In genomic region chr17:50783193-50783660, GRCh38 we compare ENCODE assay signal across 8 cellular contexts. TPM values are rescaled to one million over a fixed set of nuclear protein-coding genes. Genes with fewer than 3 reads are reported as not detected.
DNase-seq lines count a peak whose midpoint lies in the region; ATAC-seq and TF ChIP-seq lines count a peak whose summit lies in the region.

No MANE protein-coding gene starts in this region.

- H3K9ac ChIP-seq in SK-N-MC (ENCODE audit: insufficient read length): no peak overlapping the region

- H3K4me1 ChIP-seq in gastroesophageal sphincter (peaks cover 0 to 26% (median 9%) of the 10 kb centered on the region in 3 donors), tibial artery (peaks cover 0 to 19% (median 6%) of the 10 kb centered on the region in 4 donors)

- 3 to 31% methylated on average over 4 of the region's 7 CpGs for WGBS in gastroesophageal sphincter (ENCODE audit: low coverage in 1 of 2), 2 donors

- no peak for TF ChIP-seq POLR2A in gastroesophageal sphincter (IDR thresholded peaks at IDR 0.05)

- no peaks in the 10 kb centered on the region for H3K9me3 ChIP-seq in SK-N-MC (ENCODE audit: low read depth, low read length)
- no peaks in the 10 kb centered on the region for H3K9me3 ChIP-seq in gastroesophageal sphincter
- no peaks in the 10 kb centered on the region for H3K9me3 ChIP-seq in tibial artery

- TF ChIP-seq CTCF in gastroesophageal sphincter (IDR thresholded peaks at IDR 0.05): peak; percentile 98 to 100 (median 99)
- peak; percentile 96 for TF ChIP-seq CTCF in osteocyte (IDR thresholded peaks at IDR 0.05)
- peak; percentile 97 to 99 for TF ChIP-seq CTCF in tibial artery (IDR thresholded peaks at IDR 0.05)

- peak; percentile 45 for DNase-seq in NK-92 treated with Interleukin-12 subunit alpha and Interleukin-12 subunit beta, amount 100 ng/mL, for 24 hours (lab: John Stamatoyannopoulos, UW)
- DNase-seq in NK-92 (lab: John Stamatoyannopoulos, UW; ENCODE audit: unreplicated experiment): no peak
- DNase-seq in NCI-H1092 treated with DMSO at 0.1 percent for 48 hours (lab: John Stamatoyannopoulos, UW): peak; percentile 83
- peak; percentile 45 for DNase-seq in SK-N-MC (ENCODE audit: low read depth, low spot score)
- DNase-seq in activated gamma-delta T cell treated with anti-CD3 and anti-CD28 coated beads, Interleukin-2, amount 50 U/mL, for 16 hours (ENCODE audit: low read depth): peak; percentile 67
- peak; percentile 96 for DNase-seq in osteocyte (ENCODE audit: extremely low spot score, unreplicated experiment)
- DNase-seq in tibial artery: peak; percentile 77 to 89

- no peaks in the 10 kb centered on the region for H3K9me3 Mint-ChIP-seq in osteocyte (ENCODE audit: unreplicated experiment)

- no peaks in the 10 kb centered on the region for H3K4me1 Mint-ChIP-seq in osteocyte (ENCODE audit: unreplicated experiment)

- ATAC-seq in gastroesophageal sphincter: peak; percentile 75

- intact Hi-C loops in tibial artery (cut with DNase I; ENCODE audit: low total_unique reads): loop anchor here (2.0 to 10.0 kb wide), 2 partner anchors 58 to 172 kb away; no protein-coding TSS in a partner anchor

- no peaks in the 10 kb centered on the region for H3K27me3 Mint-ChIP-seq in osteocyte (ENCODE audit: unreplicated experiment)

- no peak overlapping the region for H3K27ac ChIP-seq in SK-N-MC
- H3K27ac ChIP-seq in gastroesophageal sphincter: no peak overlapping the region
- H3K27ac ChIP-seq in tibial artery: no peak overlapping the region

- H3K36me3 Mint-ChIP-seq in osteocyte (ENCODE audit: unreplicated experiment): no peaks in the 10 kb centered on the region

- no peak overlapping the region for H3K4me3 Mint-ChIP-seq in osteocyte (ENCODE audit: unreplicated experiment)

- H3K36me3 ChIP-seq in SK-N-MC (ENCODE audit: insufficient read depth, low read length): no peaks in the 10 kb centered on the region
- H3K36me3 ChIP-seq in gastroesophageal sphincter: no peaks in the 10 kb centered on the region
- H3K36me3 ChIP-seq in tibial artery: no peaks in the 10 kb centered on the region

- H3K4me3 ChIP-seq in SK-N-MC: no peak overlapping the region
- H3K4me3 ChIP-seq in gastroesophageal sphincter: no peak overlapping the region
- H3K4me3 ChIP-seq in tibial artery: no peak overlapping the region

- H3K27me3 ChIP-seq in gastroesophageal sphincter: no peaks in the 10 kb centered on the region
- no peaks in the 10 kb centered on the region for H3K27me3 ChIP-seq in tibial artery

- no peak overlapping the region for H3K27ac Mint-ChIP-seq in osteocyte (ENCODE audit: unreplicated experiment)

- TF ChIP-seq EP300 in gastroesophageal sphincter (IDR thresholded peaks at IDR 0.05): no peak

RNA-seq across cellular contexts. Expression of gene ANKRD40CL, which starts 15.9 kb away (rescaled TPM):
- total RNA-seq in gastroesophageal sphincter (not detected), osteocyte (not detected in 2 replicates)

RNA-seq across cellular contexts. Expression of gene WFIKKN2, which starts 52.2 kb away (rescaled TPM):
- under 1 TPM; 0.16 to 0.69 (median 0.36) TPM for total RNA-seq in gastroesophageal sphincter
- not detected in 2 replicates for total RNA-seq in osteocyte
